14 cellular contexts compared by ENCODE assay signal in genomic region chr17:76336756-76337412, GRCh38. TPM values are rescaled to one million over a fixed set of nuclear protein-coding genes. Genes with fewer than 3 reads are reported as not detected.
DNase-seq lines count a peak whose midpoint lies in the region; ATAC-seq, FAIRE-seq and TF ChIP-seq lines count a peak whose summit lies in the region.
"Had no signal": no experiment of that assay in that cellular context is flagged by ENCODE, and none has a peak within 500 bp of the region (broad histone marks: within the 10 kb centered on the region; RNA-seq: fewer than 3 reads in every experiment).

No MANE protein-coding gene starts in this region.

- peaks cover 29% of the 10 kb centered on the region for H3K36me3 Mint-ChIP-seq in endodermal cell (ENCODE audit: low read depth)
- peaks cover 20% of the 10 kb centered on the region for H3K36me3 Mint-ChIP-seq in osteocyte (ENCODE audit: unreplicated experiment)

- in situ Hi-C loops in HepG2 (cut with HindIII; ENCODE audit: extremely low pct_ligation_motif_present, low pct_unique_long_range_greater_than_20kb), result no loop called here

- H3K9me3 ChIP-seq in Loucy (ENCODE audit: insufficient read depth, low read depth, low read length) (no peaks in the 10 kb centered on the region), endodermal cell (ENCODE audit: control insufficient read depth, low read length) (no peaks in the 10 kb centered on the region), HepG2 (ENCODE audit: low read length) (no peaks in the 10 kb centered on the region)
- H3K9me3 ChIP-seq: BE2C had no signal

- H3K4me1 ChIP-seq in Loucy (ENCODE audit: insufficient read depth, low read length, poor library complexity, severe bottlenecking), result peaks cover 18% of the 10 kb centered on the region
- no peaks in the 10 kb centered on the region for H3K4me1 ChIP-seq in endodermal cell (ENCODE audit: control insufficient read depth, insufficient read depth, low read length)
- no peaks in the 10 kb centered on the region for H3K4me1 ChIP-seq in HepG2 (ENCODE audit: insufficient read depth, low read length)
- H3K4me1 ChIP-seq: BE2C had no signal

- H3K27me3 ChIP-seq in Loucy (ENCODE audit: insufficient read depth, low read length, poor library complexity, severe bottlenecking) (no peaks in the 10 kb centered on the region), endodermal cell (ENCODE audit: control insufficient read depth, insufficient read depth, low read length, poor library complexity, severe bottlenecking) (no peaks in the 10 kb centered on the region), HepG2 (ENCODE audit: control insufficient read depth in 1 of 2, insufficient read depth in 2 of 2, low read length in 2 of 2) (no peaks in the 10 kb centered on the region)
- H3K27me3 ChIP-seq: BE2C had no signal

- CTCF ChIA-PET in HepG2 (lab: Yijun Ruan, JAX; ENCODE audit: low intra/inter-chr PET ratio, low total read pairs), result no interaction called here

- H3K4me2 ChIP-seq in Loucy (ENCODE audit: low read depth, low read length, poor library complexity, severe bottlenecking) (peak overlapping the region; percentile 60), HepG2 (ENCODE audit: low read depth, low read length) (no peak overlapping the region)
- H3K4me2 ChIP-seq: PC-9 had no signal

- no peak for ATAC-seq in HepG2
- ATAC-seq in HG02981 (IDR thresholded peaks at IDR 0.05; ENCODE audit: unreplicated experiment), result no peak

- no peak overlapping the region for H3K27ac ChIP-seq in endodermal cell (ENCODE audit: low read depth, low read length)
- H3K27ac ChIP-seq in HepG2 (ENCODE audit: extremely low read length, insufficient read depth, low read length), result no peak overlapping the region
- H3K27ac ChIP-seq: PC-9 had no signal

- 80 to 95% methylated on average over 1 to 7 of the region's 7 CpGs for WGBS in endodermal cell (ENCODE audit: insufficient coverage in 1 of 2, insufficient read length in 1 of 2), 2 experiments
- WGBS in HepG2 (ENCODE audit: low lambda C conversion rate), result 97% methylated on average over 7 of the region's 7 CpGs

- peak overlapping the region; percentile 13 for H3K27ac Mint-ChIP-seq in endodermal cell
- H3K27ac Mint-ChIP-seq in osteocyte (ENCODE audit: unreplicated experiment), result peak overlapping the region; percentile 19

- no peak for FAIRE-seq in HepG2 (lab: Jason Lieb, UNC)

- peaks cover 52% of the 10 kb centered on the region for H3K79me2 ChIP-seq in Loucy (ENCODE audit: insufficient read depth, low read length)
- peaks cover 85% of the 10 kb centered on the region for H3K79me2 ChIP-seq in HepG2 (ENCODE audit: insufficient read depth, low read length)

- peaks cover 3% of the 10 kb centered on the region for H3K4me1 Mint-ChIP-seq in endodermal cell
- H3K4me1 Mint-ChIP-seq in osteocyte (ENCODE audit: unreplicated experiment), result peaks cover 24% of the 10 kb centered on the region

- H4K20me1 ChIP-seq in Loucy (ENCODE audit: insufficient read depth, low read length, poor library complexity, severe bottlenecking) (no peaks in the 10 kb centered on the region), HepG2 (ENCODE audit: insufficient read depth, low read length) (peaks cover 33% of the 10 kb centered on the region)

- no peak for TF ChIP-seq RAD21 in HepG2 (CRISPR knock-in tag; IDR thresholded peaks at IDR 0.05)

- peak overlapping the region; percentile 34 for H3K4me3 ChIP-seq in Loucy (ENCODE audit: low read length, poor library complexity, severe bottlenecking)
- no peak overlapping the region for H3K4me3 ChIP-seq in endodermal cell (ENCODE audit: low read length)
- H3K4me3 ChIP-seq in HepG2 (replicated peaks in 1 of 3; ENCODE audit: insufficient read depth in 1 of 3, low read depth in 2 of 3, low read length in 3 of 3), result no peak overlapping the region
- H3K4me3 ChIP-seq: PC-9 had no signal

- H2AFZ ChIP-seq in Loucy (ENCODE audit: low read length) (no peak overlapping the region), HepG2 (ENCODE audit: low read length) (no peak overlapping the region)
- H2AFZ ChIP-seq: PC-9 had no signal

- H3K27me3 Mint-ChIP-seq in endodermal cell (ENCODE audit: insufficient read depth), result no peaks in the 10 kb centered on the region
- H3K27me3 Mint-ChIP-seq in osteocyte (ENCODE audit: unreplicated experiment), result no peaks in the 10 kb centered on the region

- no peaks in the 10 kb centered on the region for H3K9me2 ChIP-seq in Loucy (replicated peaks; ENCODE audit: low read depth, low read length)

- intact Hi-C loops in HepG2 (cut with micrococcal nuclease; ENCODE audit: unreplicated experiment), result no loop called here

- H3K36me3 ChIP-seq in Loucy (ENCODE audit: insufficient read depth, low read length) (peaks cover 7% of the 10 kb centered on the region; the same call in 1 of the 2 replicates), endodermal cell (ENCODE audit: control insufficient read depth, insufficient read depth, low read length) (peaks cover 15% of the 10 kb centered on the region), HepG2 (replicated peaks in 1 of 2; ENCODE audit: control insufficient read depth in 1 of 2, insufficient read depth in 2 of 2, low read length in 2 of 2) (peaks cover 24 to 69% of the 10 kb centered on the region in 2 experiments)

- no peak for TF ChIP-seq EP300 in HepG2 (IDR thresholded peaks at IDR 0.05; ENCODE audit: low read depth in 2 of 2, low read length in 2 of 2)
- TF ChIP-seq EP300 in HepG2 (CRISPR knock-in tag; IDR thresholded peaks at IDR 0.05; ENCODE audit: borderline replicate concordance), result no peak

- POLR2A ChIA-PET in HepG2 (lab: Yijun Ruan, JAX), result interaction anchor here (0.6 to 1.3 kb wide), 5 partner anchors 8 to 573 kb away, joined by 3 to 8 read pairs (median 3); partner anchors contain the start of genes PRPSAP1 and SPHK1

- BruUV-seq in HepG2 (replicated peaks; lab: Mats Ljungman, UMichigan), result no TSS peak

- peak; percentile 11 for DNase-seq in Daoy (ENCODE audit: low read depth)
- DNase-seq in endodermal cell, result no peak
- DNase-seq in osteocyte (ENCODE audit: extremely low spot score, unreplicated experiment), result no peak
- DNase-seq in HepG2 (ENCODE audit: low spot score), result no peak
- DNase-seq in NCI-H2081 (lab: John Stamatoyannopoulos, UW), result no peak
- DNase-seq in NCI-H510A (lab: John Stamatoyannopoulos, UW), result no peak
- DNase-seq: BE2C, H7, NCI-H1092, NCI-H345, PC-9, Right ventricle myocardium superior had no signal

- no peak overlapping the region for H3K9ac ChIP-seq in Loucy (ENCODE audit: low read depth, low read length, poor library complexity, severe bottlenecking)
- no peak overlapping the region for H3K9ac ChIP-seq in endodermal cell (ENCODE audit: extremely low read depth, low read length, poor library complexity, severe bottlenecking)
- no peak overlapping the region for H3K9ac ChIP-seq in HepG2 (ENCODE audit: insufficient read depth, low read depth, low read length)

- no peak for TF ChIP-seq POLR2A in HepG2 (IDR thresholded peaks at IDR 0.05; ENCODE audit: insufficient read depth in 1 of 2, low read depth in 2 of 2, low read length in 2 of 2)

- H3K4me3 Mint-ChIP-seq in endodermal cell, result no peak overlapping the region
- no peak overlapping the region for H3K4me3 Mint-ChIP-seq in osteocyte (ENCODE audit: unreplicated experiment)

- H3F3A ChIP-seq in Loucy (ENCODE audit: low read depth), result no peaks in the 10 kb centered on the region

- H3K9me3 Mint-ChIP-seq in endodermal cell (no peaks in the 10 kb centered on the region), osteocyte (ENCODE audit: unreplicated experiment) (no peaks in the 10 kb centered on the region)

- no peak for TF ChIP-seq CTCF in Loucy (conservative IDR thresholded peaks at IDR 0.05; ENCODE audit: low read length)
- TF ChIP-seq CTCF in endodermal cell (conservative IDR thresholded peaks at IDR 0.05), result no peak
- TF ChIP-seq CTCF in osteocyte (IDR thresholded peaks at IDR 0.05), result no peak
- no peak for TF ChIP-seq CTCF in HepG2 (CRISPR knock-in tag; IDR thresholded peaks at IDR 0.05)

RNA-seq across cellular contexts. Expression of gene PRPSAP1, which starts 16.8 kb away (rescaled TPM):
- total RNA-seq in Daoy (2014; rRNA removed; shearing (Covaris generic)), result 30.3 and 39.2 TPM in 2 replicates
- total RNA-seq in endodermal cell, result 10 to 100 TPM; 60.9 to 89.8 TPM
- 70.1 TPM for polyA plus RNA-seq in endodermal cell (2013, experiment 1 of 2)
- polyA plus RNA-seq in endodermal cell (2013, experiment 2 of 2), result 68.6 TPM
- 69.7 and 71.9 TPM in 2 replicates for total RNA-seq in osteocyte
- 91.1 and 115 TPM in 2 replicates for total RNA-seq in HepG2 (2016; rRNA removed; fragmentation: Illumina TruSeq; extraction: Trizol)
- total RNA-seq in HepG2 (2016; cell fraction: cytosol; rRNA removed; fragmentation: Illumina TruSeq; extraction: Trizol; ENCODE audit: low read depth), result 50.9 and 56.3 TPM in 2 replicates
- total RNA-seq in HepG2 (2016; cell fraction: insoluble cytoplasmic fraction; rRNA removed; fragmentation: Illumina TruSeq; extraction: Trizol), result 93.8 and 106 TPM in 2 replicates
- total RNA-seq in HepG2 (2016; cell fraction: membrane; rRNA removed; fragmentation: Illumina TruSeq; extraction: Trizol), result 62.1 and 63.3 TPM in 2 replicates
- total RNA-seq in HepG2 (2016; cell fraction: nucleus; rRNA removed; fragmentation: Illumina TruSeq; extraction: Trizol), result 97.5 and 106 TPM in 2 replicates
- polyA plus RNA-seq in HepG2 (2011; rRNA removed), result 314 and 325 TPM in 2 replicates
- polyA plus RNA-seq in HepG2 (2011; cell fraction: cytosol; rRNA removed), result 244 and 264 TPM in 2 replicates
- polyA plus RNA-seq in HepG2 (2011; cell fraction: nucleus; rRNA removed), result 676 and 852 TPM in 2 replicates
- polyA plus RNA-seq in HepG2 (2012), result 192 and 251 TPM in 2 replicates
- polyA plus RNA-seq in HepG2 (2016; cell fraction: cytosol; fragmentation: Illumina TruSeq; extraction: Trizol; ENCODE audit: low read depth), result 24.9 and 31.2 TPM in 2 replicates
- polyA plus RNA-seq in HepG2 (2016; cell fraction: insoluble cytoplasmic fraction; fragmentation: Illumina TruSeq; extraction: Trizol; ENCODE audit: low read depth), result 142 and 162 TPM in 2 replicates
- 50.3 and 53.9 TPM in 2 replicates for polyA plus RNA-seq in HepG2 (2016; cell fraction: membrane; fragmentation: Illumina TruSeq; extraction: Trizol; ENCODE audit: low read depth)
- polyA plus RNA-seq in HepG2 (2016; cell fraction: nucleus; fragmentation: Illumina TruSeq; extraction: Trizol; ENCODE audit: insufficient read depth, low read depth), result 198 and 200 TPM in 2 replicates
- polyA minus RNA-seq in HepG2 (2011; rRNA and poly(A)+ RNA removed; ENCODE audit: low replicate concordance), result 54.9 and 219 TPM in 2 replicates
- polyA minus RNA-seq in HepG2 (2011; cell fraction: cytosol; rRNA and poly(A)+ RNA removed), result 108 and 118 TPM in 2 replicates
- 292 and 371 TPM in 2 replicates for polyA minus RNA-seq in HepG2 (2011; cell fraction: nucleus; rRNA and poly(A)+ RNA removed)

RNA-seq across cellular contexts. Expression of gene QRICH2, which starts 28.8 kb away (rescaled TPM):
- 0.45 and 1.5 TPM in 2 replicates for total RNA-seq in Daoy (2014; rRNA removed; shearing (Covaris generic))
- total RNA-seq in endodermal cell, result 1 to 10 TPM; 3.5 to 5.0 TPM
- polyA plus RNA-seq in endodermal cell (2013, experiment 1 of 2), result 2.2 TPM
- 2.1 TPM for polyA plus RNA-seq in endodermal cell (2013, experiment 2 of 2)
- total RNA-seq in osteocyte, result 6.3 and 7.3 TPM in 2 replicates
- total RNA-seq in HepG2 (2016; rRNA removed; fragmentation: Illumina TruSeq; extraction: Trizol), result 2.7 and 3.7 TPM in 2 replicates
- 3.1 and 3.3 TPM in 2 replicates for total RNA-seq in HepG2 (2016; cell fraction: cytosol; rRNA removed; fragmentation: Illumina TruSeq; extraction: Trizol; ENCODE audit: low read depth)
- total RNA-seq in HepG2 (2016; cell fraction: insoluble cytoplasmic fraction; rRNA removed; fragmentation: Illumina TruSeq; extraction: Trizol), result 2.3 and 3.7 TPM in 2 replicates
- 4.0 and 4.5 TPM in 2 replicates for total RNA-seq in HepG2 (2016; cell fraction: membrane; rRNA removed; fragmentation: Illumina TruSeq; extraction: Trizol)
- 4.4 and 6.1 TPM in 2 replicates for total RNA-seq in HepG2 (2016; cell fraction: nucleus; rRNA removed; fragmentation: Illumina TruSeq; extraction: Trizol)
- 5.7 and 11.5 TPM in 2 replicates for polyA plus RNA-seq in HepG2 (2011; rRNA removed)
- polyA plus RNA-seq in HepG2 (2011; cell fraction: cytosol; rRNA removed), result 3.4 and 3.8 TPM in 2 replicates
- polyA plus RNA-seq in HepG2 (2011; cell fraction: nucleus; rRNA removed), result 58.0 and 60.6 TPM in 2 replicates
- polyA plus RNA-seq in HepG2 (2012), result 1.5 and 7.5 TPM in 2 replicates
- polyA plus RNA-seq in HepG2 (2016; cell fraction: cytosol; fragmentation: Illumina TruSeq; extraction: Trizol; ENCODE audit: low read depth), result 0.94 and 1.1 TPM in 2 replicates
- polyA plus RNA-seq in HepG2 (2016; cell fraction: insoluble cytoplasmic fraction; fragmentation: Illumina TruSeq; extraction: Trizol; ENCODE audit: low read depth), result 1.2 TPM in 2 replicates
- polyA plus RNA-seq in HepG2 (2016; cell fraction: membrane; fragmentation: Illumina TruSeq; extraction: Trizol; ENCODE audit: low read depth), result 1.0 and 1.5 TPM in 2 replicates
- polyA plus RNA-seq in HepG2 (2016; cell fraction: nucleus; fragmentation: Illumina TruSeq; extraction: Trizol; ENCODE audit: insufficient read depth, low read depth), result 10.2 and 12.1 TPM in 2 replicates
- polyA minus RNA-seq in HepG2 (2011; rRNA and poly(A)+ RNA removed; ENCODE audit: low replicate concordance), result 6.3 and 21.9 TPM in 2 replicates
- polyA minus RNA-seq in HepG2 (2011; cell fraction: cytosol; rRNA and poly(A)+ RNA removed), result 2.5 and 3.3 TPM in 2 replicates
- 12.0 and 17.0 TPM in 2 replicates for polyA minus RNA-seq in HepG2 (2011; cell fraction: nucleus; rRNA and poly(A)+ RNA removed)

RNA-seq across cellular contexts. Expression of gene SPHK1, which starts 47.5 kb away (rescaled TPM):
- total RNA-seq in Daoy (2014; rRNA removed; shearing (Covaris generic)), result 72.9 and 91.9 TPM in 2 replicates
- total RNA-seq in endodermal cell (1 to 10 TPM; 1.5 to 1.8 TPM), osteocyte (15.2 TPM in 2 replicates), HepG2 (2016; rRNA removed; fragmentation: Illumina TruSeq; extraction: Trizol) (111 and 160 TPM in 2 replicates)
- 8.0 TPM for polyA plus RNA-seq in endodermal cell (2013, experiment 1 of 2)
- 6.2 TPM for polyA plus RNA-seq in endodermal cell (2013, experiment 2 of 2)
- 48.7 and 63.1 TPM in 2 replicates for total RNA-seq in HepG2 (2016; cell fraction: cytosol; rRNA removed; fragmentation: Illumina TruSeq; extraction: Trizol; ENCODE audit: low read depth)
- total RNA-seq in HepG2 (2016; cell fraction: insoluble cytoplasmic fraction; rRNA removed; fragmentation: Illumina TruSeq; extraction: Trizol), result 101 and 161 TPM in 2 replicates
- total RNA-seq in HepG2 (2016; cell fraction: membrane; rRNA removed; fragmentation: Illumina TruSeq; extraction: Trizol), result 105 and 128 TPM in 2 replicates
- 124 and 150 TPM in 2 replicates for total RNA-seq in HepG2 (2016; cell fraction: nucleus; rRNA removed; fragmentation: Illumina TruSeq; extraction: Trizol)
- polyA plus RNA-seq in HepG2 (2011; rRNA removed), result 129 and 137 TPM in 2 replicates
- polyA plus RNA-seq in HepG2 (2011; cell fraction: cytosol; rRNA removed), result 113 and 185 TPM in 2 replicates
- polyA plus RNA-seq in HepG2 (2011; cell fraction: nucleus; rRNA removed), result 814 and 941 TPM in 2 replicates
- 59.0 and 123 TPM in 2 replicates for polyA plus RNA-seq in HepG2 (2012)
- polyA plus RNA-seq in HepG2 (2016; cell fraction: cytosol; fragmentation: Illumina TruSeq; extraction: Trizol; ENCODE audit: low read depth), result 41.1 and 53.2 TPM in 2 replicates
- 89.1 and 103 TPM in 2 replicates for polyA plus RNA-seq in HepG2 (2016; cell fraction: insoluble cytoplasmic fraction; fragmentation: Illumina TruSeq; extraction: Trizol; ENCODE audit: low read depth)
- 74.4 and 85.2 TPM in 2 replicates for polyA plus RNA-seq in HepG2 (2016; cell fraction: membrane; fragmentation: Illumina TruSeq; extraction: Trizol; ENCODE audit: low read depth)
- 289 and 305 TPM in 2 replicates for polyA plus RNA-seq in HepG2 (2016; cell fraction: nucleus; fragmentation: Illumina TruSeq; extraction: Trizol; ENCODE audit: insufficient read depth, low read depth)
- 11.2 and 115 TPM in 2 replicates for polyA minus RNA-seq in HepG2 (2011; rRNA and poly(A)+ RNA removed; ENCODE audit: low replicate concordance)
- 29.9 and 32.1 TPM in 2 replicates for polyA minus RNA-seq in HepG2 (2011; cell fraction: cytosol; rRNA and poly(A)+ RNA removed)
- polyA minus RNA-seq in HepG2 (2011; cell fraction: nucleus; rRNA and poly(A)+ RNA removed), result 63.9 and 90.6 TPM in 2 replicates
